ENCODE assay signal across 31 cellular contexts in genomic region chrX:2398341-2398656, GRCh38.
"Had no signal": no experiment of that assay in that cellular context is flagged by ENCODE, and none has a peak within 500 bp of the region (broad histone marks: within the 10 kb centered on the region; RNA-seq: fewer than 3 reads in every experiment).

No MANE protein-coding gene starts in this region.

- H3K27ac ChIP-seq: cardiac muscle cell, PC-9, RWPE1, WERI-Rb-1 had no signal

- H3K36me3 ChIP-seq: cardiac muscle cell had no signal

- ATAC-seq: activated CD8-positive, alpha-beta memory T cell treated with anti-CD3 and anti-CD28 coated beads, Interleukin-2, amount 10 ng/mL, durations not matched to agents 7 days and 5 days; Right ventricle myocardium inferior had no signal

- H3K4me2 ChIP-seq: PC-9 had no signal

- H3K9me3 ChIP-seq: MG63 had no signal

- H2AFZ ChIP-seq: PC-9 had no signal

- H3K27me3 ChIP-seq: cardiac muscle cell, MG63 had no signal

- H3K4me3 ChIP-seq: cardiac muscle cell, MG63, PC-9 had no signal

- DNase-seq: activated CD4-positive, alpha-beta memory T cell treated with anti-CD3 and anti-CD28 coated beads, Interleukin-2, amount 10 ng/mL, durations not matched to agents 7 days and 5 days; activated CD4-positive, alpha-beta T cell treated with anti-CD3 and anti-CD28 coated beads for 1 hour; activated CD4-positive, alpha-beta T cell treated with anti-CD3 and anti-CD28 coated beads for 48 hours; activated CD4-positive, CD25-positive, alpha-beta regulatory T cell; activated CD8-positive, alpha-beta memory T cell treated with anti-CD3 and anti-CD28 coated beads for 24 hours; activated CD8-positive, alpha-beta memory T cell treated with anti-CD3 and anti-CD28 coated beads, Interleukin-2, amount 10 ng/mL, durations not matched to agents 7 days and 5 days; activated CD8-positive, alpha-beta memory T cell treated with anti-CD3 and anti-CD28 coated beads, Interleukin-2, amount 50 U/mL, for 48 hours; activated effector memory CD4-positive, alpha-beta T cell treated with Interleukin-2 at 50 U/mL for 16 hours; activated naive CD4-positive, alpha-beta T cell; activated naive CD4-positive, alpha-beta T cell treated with anti-CD3 and anti-CD28 coated beads, Interleukin-2, amount 50 U/mL, for 16 hours; activated naive CD8-positive, alpha-beta T cell treated with anti-CD3 and anti-CD28 coated beads for 36 hours; activated T-cell treated with anti-CD3 and anti-CD28 coated beads, Interleukin-2, amount 50 U/mL, for 48 hours; amniotic stem cell; aorta; NCI-H1048; NCI-H1105 treated with DMSO at 0.1 percent for 48 hours; NCI-H1436; NCI-H1694; NCI-H1930; NCI-H2081 treated with DMSO at 0.1 percent for 48 hours; NCI-H446 treated with DMSO at 0.1 percent for 48 hours; NCI-H524; NK-92 treated with Interleukin-12 subunit alpha and Interleukin-12 subunit beta, amount 100 ng/mL, for 24 hours; PC-9; SIG-M5; T1000; WERI-Rb-1 had no signal
